Comparison of ENCODE assay signal across 8 cellular contexts in genomic region chr2:11154460-11155325, GRCh38. TPM values are rescaled to one million over a fixed set of nuclear protein-coding genes. Genes with fewer than 3 reads are reported as not detected.
DNase-seq lines count a peak whose midpoint lies in the region; ATAC-seq and TF ChIP-seq lines count a peak whose summit lies in the region.

No MANE protein-coding gene starts in this region.

- peaks cover 15% of the 10 kb centered on the region for H3K4me1 ChIP-seq in adipocyte (ENCODE audit: control insufficient read depth, insufficient read depth, low read length)
- H3K4me1 ChIP-seq in heart left ventricle = peaks cover 0 to 27% (median 15%) of the 10 kb centered on the region in 12 donors
- peaks cover 18 to 25% (median 21%) of the 10 kb centered on the region in 4 donors for H3K4me1 ChIP-seq in upper lobe of left lung

- TF ChIP-seq POLR2A in heart left ventricle (IDR thresholded peaks at IDR 0.05) (peak in 1 of 2 donors; percentile 45), upper lobe of left lung (IDR thresholded peaks at IDR 0.05) (peak in 2 of 4 donors; percentile 27 to 66)

- intact Hi-C loops in heart left ventricle (cut with DNase I) (loop anchor here in 4 of 10 donors (1.0 to 10.0 kb wide), 3 partner anchors 22 to 190 kb away; partner anchors contain the start of gene ROCK2 (in 3 of the 4)), posterior vena cava (cut with DNase I) (no loop called here)

- H3K27me3 ChIP-seq in adipocyte (replicated peaks; ENCODE audit: control insufficient read depth, insufficient read depth, low read length) (peaks cover 3% of the 10 kb centered on the region), heart left ventricle (no peaks in the 10 kb centered on the region), upper lobe of left lung (no peaks in the 10 kb centered on the region)

- TF ChIP-seq EP300 in upper lobe of left lung (IDR thresholded peaks at IDR 0.05) = no peak

- H3K4me3 ChIP-seq in adipocyte (ENCODE audit: low read length) (peak overlapping the region; percentile 81), heart left ventricle (peak overlapping the region; percentile 20 to 87 (median 60)), upper lobe of left lung (peak overlapping the region in 3 of 4 donors; percentile 39 to 93 (median 50))

- in situ Hi-C loops in GM13976 (cut with MboI; ENCODE audit: low sequenced_read_pairs, unreplicated experiment) = no loop called here

- H3K9me3 ChIP-seq in adipocyte (ENCODE audit: control insufficient read depth, low read length) = no peaks in the 10 kb centered on the region
- H3K9me3 ChIP-seq in heart left ventricle = no peaks in the 10 kb centered on the region
- no peaks in the 10 kb centered on the region for H3K9me3 ChIP-seq in upper lobe of left lung

- H3K36me3 ChIP-seq in adipocyte (ENCODE audit: control insufficient read depth, insufficient read depth, low read length, severe bottlenecking) (no peaks in the 10 kb centered on the region), heart left ventricle (no peaks in the 10 kb centered on the region), upper lobe of left lung (no peaks in the 10 kb centered on the region)

- TF ChIP-seq CTCF in GM13976 (IDR thresholded peaks at IDR 0.05; ENCODE audit: borderline replicate concordance, control extremely low read depth, extremely low read depth, insufficient read depth, missing control alignments) = no peak
- TF ChIP-seq CTCF in heart left ventricle (IDR thresholded peaks at IDR 0.05) = no peak
- TF ChIP-seq CTCF in upper lobe of left lung (IDR thresholded peaks at IDR 0.05) = peak in 1 of 6 experiments; percentile 18

- DNase-seq in GM13976 (ENCODE audit: low spot score) (peak; percentile 100), NCI-H1417 treated with DMSO at 0.1 percent for 48 hours (lab: John Stamatoyannopoulos, UW) (peak; percentile 44), SW 1271 (lab: John Stamatoyannopoulos, UW) (peak; percentile 72 to 88), adipocyte (ENCODE audit: low read depth) (peak; percentile 99), heart left ventricle (peak; percentile 98 to 99 (median 99)), posterior vena cava (ENCODE audit: low spot score) (peak; percentile 100), upper lobe of left lung (peak in 1 of 2 donors; percentile 99)

- H3K9ac ChIP-seq in adipocyte (ENCODE audit: low read length) = peak overlapping the region; percentile 91

- ATAC-seq in HG02840 (IDR thresholded peaks at IDR 0.05; ENCODE audit: low FRiP score, unreplicated experiment) (peak; percentile 66), heart left ventricle (peak; percentile 93 to 97 (median 96)), upper lobe of left lung (ENCODE audit: low FRiP score in 2 of 2) (peak; percentile 94 to 98)

- WGBS in heart left ventricle, 4 donors = 4 to 28% (median 8%) methylated on average over 8 to 48 of the region's 54 CpGs
- 22 to 23% methylated on average over 9 to 17 of the region's 54 CpGs for WGBS in upper lobe of left lung, 2 donors

- peak overlapping the region; percentile 66 to 97 (median 94) for H3K27ac ChIP-seq in heart left ventricle
- H3K27ac ChIP-seq in upper lobe of left lung = peak overlapping the region; percentile 85 to 93 (median 91)

RNA-seq across cellular contexts. Expression of gene SLC66A3, which starts 0.6 kb away (rescaled TPM):
- total RNA-seq in heart left ventricle (10 to 100 TPM in 4 of 9 donors, 1 to 10 TPM in 5; 4.7 to 19.5 (median 9.7) TPM), posterior vena cava (10 to 100 TPM; 20.3 to 36.9 TPM), upper lobe of left lung (10 to 100 TPM; 24.2 to 54.6 (median 43.4) TPM)
- polyA plus RNA-seq in heart left ventricle = 1 to 10 TPM; 5.5 to 8.0 TPM
